ENCODE assay signal across 20 cellular contexts in genomic region chr12:112875608-112876007, GRCh38. TPM values are rescaled to one million over a fixed set of nuclear protein-coding genes. Genes with fewer than 3 reads are reported as not detected.
DNase-seq lines count a peak whose midpoint lies in the region; ATAC-seq and TF ChIP-seq lines count a peak whose summit lies in the region.
"Had no signal": no experiment of that assay in that cellular context is flagged by ENCODE, and none has a peak within 500 bp of the region (broad histone marks: within the 10 kb centered on the region; RNA-seq: fewer than 3 reads in every experiment).

No MANE protein-coding gene starts in this region.

- no peak for TF ChIP-seq POLR2A in GM18505 (IDR thresholded peaks at IDR 0.05; ENCODE audit: borderline replicate concordance, extremely low read depth, insufficient read depth, insufficient read length)

- in situ Hi-C loops in ACHN (cut with HindIII; ENCODE audit: low pct_ligation_motif_present, low pct_unique_long_range_greater_than_20kb, low sequenced_read_pairs) = no loop called here

- ATAC-seq in GM18861 (IDR thresholded peaks at IDR 0.05; ENCODE audit: unreplicated experiment) = no peak
- no peak for ATAC-seq in GM18505 (IDR thresholded peaks at IDR 0.05; ENCODE audit: unreplicated experiment)
- ATAC-seq: GM12878 had no signal

- no peak overlapping the region for H3K4me3 ChIP-seq in epithelial cell of esophagus (ENCODE audit: low read length)
- H3K4me3 ChIP-seq: GM12878, HAP-1 had no signal

- TF ChIP-seq CTCF in epithelial cell of esophagus (IDR thresholded peaks at IDR 0.05; ENCODE audit: insufficient read depth, low read depth, low read length, missing control alignments) = no peak

- DNase-seq in ACHN (peak; percentile 16), M059J (ENCODE audit: low read depth) (peak; percentile 37), epithelial cell of esophagus (ENCODE audit: low read depth) (peak; percentile 17), islet precursor cell (peak; percentile 46), NCI-H187 treated with DMSO at 0.1 percent for 48 hours (lab: John Stamatoyannopoulos, UW) (no peak), dermis blood vessel endothelial cell (no peak)
- DNase-seq: C1 segment of cervical spinal cord; Calu3; CD4-positive, alpha-beta memory T cell; COR-L47; DMS153; DND-41; EL; GDM1; GOT3; HFFc6 had no signal

RNA-seq across cellular contexts. Expression of gene OAS1, which starts 31.2 kb away (rescaled TPM):
- total RNA-seq in M059J (2014; rRNA removed; shearing (Covaris generic)) = 490 and 506 TPM in 2 replicates
- 13.6 and 30.7 TPM in 2 replicates for total RNA-seq in dermis blood vessel endothelial cell
- total RNA-seq: HFFc6 had no signal

Comparison
In these comparisons a context has a peak if more than half of its experiments do, and no peak if none do; other contexts are left out.
1. DNase-seq: peak in ACHN (single experiment), M059J (single experiment), epithelial cell of esophagus (single experiment) and islet precursor cell (single experiment); none in NCI-H187 treated with DMSO at 0.1 percent for 48 hours (single experiment) and dermis blood vessel endothelial cell (single experiment).
2. RNA of gene OAS1, which starts 31.2 kb away (total RNA-seq): 490 to 506 TPM in M059J; 13.6 to 30.7 TPM in dermis blood vessel endothelial cell; every median in the first group is over 10 times any median in the second.